21 cellular contexts compared by ENCODE assay signal in genomic region chr12:88924162-88924561, GRCh38.
"Had no signal": no experiment of that assay in that cellular context is flagged by ENCODE, and none has a peak within 500 bp of the region (broad histone marks: within the 10 kb centered on the region; RNA-seq: fewer than 3 reads in every experiment).

No MANE protein-coding gene starts in this region.

- H3K36me3 ChIP-seq: breast epithelium, gastroesophageal sphincter, heart left ventricle, left lung, neural progenitor cell, right lobe of liver, spleen, upper lobe of right lung had no signal

- ATAC-seq: activated naive CD8-positive, alpha-beta T cell treated with anti-CD3 and anti-CD28 coated beads, Interleukin-2, amount 50 U/mL, for 24 hours; gastroesophageal sphincter; heart left ventricle; left lung; mucosa of descending colon; naive thymus-derived CD4-positive, alpha-beta T cell; right lobe of liver; upper lobe of right lung had no signal

- DNase-seq: activated CD4-positive, alpha-beta T cell treated with anti-CD3 and anti-CD28 coated beads, Interleukin-2, amount 50 U/mL, for 1 hour; activated CD4-positive, CD25-positive, alpha-beta regulatory T cell treated with anti-CD3 and anti-CD28 coated beads, Interleukin-2, amount 50 U/mL, for 72 hours; activated CD8-positive, alpha-beta memory T cell treated with anti-CD3 and anti-CD28 coated beads for 24 hours; activated CD8-positive, alpha-beta memory T cell treated with anti-CD3 and anti-CD28 coated beads, Interleukin-2, amount 50 U/mL, for 48 hours; activated effector memory CD4-positive, alpha-beta T cell treated with Interleukin-2 at 50 U/mL for 16 hours; activated naive CD4-positive, alpha-beta T cell treated with anti-CD3 and anti-CD28 coated beads, Interleukin-2, amount 10 ng/mL, durations not matched to agents 7 days and 5 days; activated naive CD8-positive, alpha-beta T cell treated with anti-CD3 and anti-CD28 coated beads, Interleukin-2, amount 50 U/mL, for 24 hours; activated T-cell treated with anti-CD3 and anti-CD28 coated beads, Interleukin-2, amount 50 U/mL, for 48 hours; aorta; heart left ventricle; left lung; mucosa of descending colon; naive thymus-derived CD4-positive, alpha-beta T cell; right lobe of liver; spleen; stimulated activated naive CD4-positive, alpha-beta T cell; upper lobe of right lung had no signal

- H3K4me1 ChIP-seq: breast epithelium, left lung, right lobe of liver, spleen had no signal

- H3K27ac ChIP-seq: breast epithelium, coronary artery, heart left ventricle, left lung, neural progenitor cell, right lobe of liver, spleen, upper lobe of right lung had no signal

- H3K9ac ChIP-seq: neural progenitor cell had no signal

- H3K9me3 ChIP-seq: breast epithelium, gastroesophageal sphincter, heart left ventricle, mucosa of descending colon, right lobe of liver, spleen, upper lobe of right lung had no signal

- H3K27me3 ChIP-seq: breast epithelium, gastroesophageal sphincter, heart left ventricle, left lung, neural progenitor cell, right lobe of liver, spleen, upper lobe of right lung had no signal

- H2AFZ ChIP-seq: neural progenitor cell had no signal

- H3K4me3 ChIP-seq: breast epithelium, coronary artery, gastroesophageal sphincter, heart left ventricle, left lung, mucosa of descending colon, neural progenitor cell, right lobe of liver, spleen, upper lobe of right lung had no signal

- H3K4me2 ChIP-seq: neural progenitor cell had no signal
